Comparison of ENCODE assay signal across 1 cellular context in genomic region chr5:41112486-41113455, GRCh38.
TF ChIP-seq lines count a peak whose summit lies in the region.

No MANE protein-coding gene starts in this region.

TF ChIP-seq in HEK293T, 16 proteins besides CTCF, POLR2A, EP300 and RAD21 (continued from another document):
- TF ChIP-seq ARNT (IDR thresholded peaks at IDR 0.05), result no peak
- no peak for TF ChIP-seq L3MBTL2 (conservative IDR thresholded peaks at IDR 0.05)
- TF ChIP-seq FOXA1 (IDR thresholded peaks at IDR 0.05), result no peak
- no peak for TF ChIP-seq TARDBP (IDR thresholded peaks at IDR 0.05)
- TF ChIP-seq FOXK2 (IDR thresholded peaks at IDR 0.05), result no peak
- no peak for TF ChIP-seq CTBP1 (IDR thresholded peaks at IDR 0.05; ENCODE audit: borderline replicate concordance)
